ENCODE assay signal across 8 cellular contexts in the genomic region with DNA sequence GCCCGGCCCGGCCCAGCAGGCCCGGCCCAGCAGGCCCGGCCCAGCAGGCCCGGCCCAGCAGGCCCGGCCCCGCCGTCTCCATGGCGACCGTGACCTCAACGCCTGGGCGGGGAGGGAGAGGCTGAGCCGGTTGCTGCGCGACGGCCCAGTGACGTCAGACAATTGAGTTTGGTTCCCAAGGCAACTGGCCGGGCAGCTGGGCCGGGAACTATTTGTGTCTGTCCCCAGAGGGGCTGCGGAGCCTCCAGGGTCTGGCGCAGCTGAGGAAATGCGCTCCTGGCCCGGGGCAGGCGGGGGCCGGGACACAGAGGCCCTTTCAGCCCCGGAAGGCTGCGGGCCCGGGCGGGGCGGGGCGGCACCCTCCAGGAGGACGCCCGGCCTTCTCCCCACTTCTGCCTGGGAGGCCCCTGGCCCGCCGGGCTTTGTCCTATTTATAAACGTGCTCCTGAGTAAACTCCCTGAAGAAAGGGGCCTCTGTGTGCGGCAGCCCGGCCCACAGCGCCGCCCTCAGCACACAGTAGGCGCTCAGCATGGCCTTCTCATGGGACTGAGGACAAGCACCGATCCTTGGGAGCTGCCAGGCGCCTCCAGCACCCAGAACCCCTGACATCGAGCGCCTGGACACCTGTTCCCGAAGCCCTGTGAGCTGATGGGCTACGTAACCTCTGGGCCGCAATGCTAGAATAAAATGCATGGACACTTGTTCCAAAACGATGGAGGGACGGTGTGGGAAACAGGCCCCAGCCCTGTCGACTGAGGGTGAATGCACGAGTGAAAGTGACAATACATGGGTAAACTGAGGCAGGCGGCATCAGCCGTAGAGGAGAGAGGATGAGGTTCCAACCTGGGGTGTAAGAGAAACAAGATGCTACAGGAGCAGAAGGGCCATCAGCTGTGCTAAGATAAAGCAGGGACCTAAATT. TPM values are rescaled to one million over a fixed set of nuclear protein-coding genes. Genes with fewer than 3 reads are reported as not detected.
DNase-seq lines count a peak whose midpoint lies in the region; ATAC-seq and TF ChIP-seq lines count a peak whose summit lies in the region.

No MANE protein-coding gene starts in this region.

- H3K36me3 ChIP-seq in BE2C: no peaks in the 10 kb centered on the region
- no peaks in the 10 kb centered on the region for H3K36me3 ChIP-seq in right lobe of liver

- no peak for TF ChIP-seq POLR2A in right lobe of liver (IDR thresholded peaks at IDR 0.05)

- H3K27ac ChIP-seq in right lobe of liver: peak overlapping the region; percentile 77 to 84 (median 83)

- intact Hi-C loops in right lobe of liver (cut with DNase I): no loop called here

- TF ChIP-seq CTCF in BE2C (IDR thresholded peaks at IDR 0.05; ENCODE audit: low read depth, low read length): no peak
- no peak for TF ChIP-seq CTCF in right lobe of liver (IDR thresholded peaks at IDR 0.05)

- no peaks in the 10 kb centered on the region for H3K27me3 ChIP-seq in BE2C
- no peaks in the 10 kb centered on the region for H3K27me3 ChIP-seq in right lobe of liver

- H3K4me3 ChIP-seq in BE2C (ENCODE audit: low read depth, low read length): peak overlapping the region; percentile 60
- H3K4me3 ChIP-seq in right lobe of liver: peak overlapping the region; percentile 30 to 67 (median 51)

- H3K4me1 ChIP-seq in BE2C (peaks cover 30% of the 10 kb centered on the region), right lobe of liver (peaks cover 0 to 7% (median 0%) of the 10 kb centered on the region in 4 donors)

- 44% methylated on average over 6 of the region's 54 CpGs for whole genome bisulfite sequencing in right lobe of liver (ENCODE audit: insufficient coverage, low coverage, low lambda C conversion rate, missing lambda C conversion rate)

- DNase-seq in BE2C (peak; percentile 100), GM19240 (ENCODE audit: insufficient read length, low spot score) (peak; percentile 79), NCI-H526 (lab: John Stamatoyannopoulos, UW) (peak; percentile 94 to 99), dermis blood vessel endothelial cell (peak; percentile 99), right lobe of liver (peak; percentile 99 to 100 (median 99))
- DNase-seq in activated CD4-positive, alpha-beta T cell treated with anti-CD3 and anti-CD28 coated beads, Interleukin-2, amount 50 U/mL, for 4 hours: peak; percentile 90
- peak; percentile 94 for DNase-seq in stimulated activated CD4-positive, alpha-beta T cell treated with anti-CD3 and anti-CD28 coated beads, Interleukin-4, amount 100 ng/mL, for 1 hour

- ATAC-seq in HG03442 (IDR thresholded peaks at IDR 0.05; ENCODE audit: unreplicated experiment): peak; percentile 83
- ATAC-seq in right lobe of liver: peak; percentile 89 to 96 (median 92)

- H3K9me3 ChIP-seq in BE2C: no peaks in the 10 kb centered on the region
- H3K9me3 ChIP-seq in right lobe of liver: no peaks in the 10 kb centered on the region

RNA-seq across cellular contexts. Expression of gene TEX44, which starts 12.3 kb away (rescaled TPM):
- polyA plus RNA-seq in BE2C (2012; ENCODE audit: insufficient read depth, insufficient read length, low read depth): not detected
- total RNA-seq in dermis blood vessel endothelial cell (not detected in 2 replicates), right lobe of liver (not detected)

Comparison
In these comparisons a context has a peak if more than half of its experiments do, and no peak if none do; other contexts are left out.
1. Peak in every context shown above with its lines: DNase-seq, ATAC-seq, H3K4me3 ChIP-seq and H3K27ac ChIP-seq.